9 cellular contexts compared by ENCODE assay signal in the genomic region with DNA sequence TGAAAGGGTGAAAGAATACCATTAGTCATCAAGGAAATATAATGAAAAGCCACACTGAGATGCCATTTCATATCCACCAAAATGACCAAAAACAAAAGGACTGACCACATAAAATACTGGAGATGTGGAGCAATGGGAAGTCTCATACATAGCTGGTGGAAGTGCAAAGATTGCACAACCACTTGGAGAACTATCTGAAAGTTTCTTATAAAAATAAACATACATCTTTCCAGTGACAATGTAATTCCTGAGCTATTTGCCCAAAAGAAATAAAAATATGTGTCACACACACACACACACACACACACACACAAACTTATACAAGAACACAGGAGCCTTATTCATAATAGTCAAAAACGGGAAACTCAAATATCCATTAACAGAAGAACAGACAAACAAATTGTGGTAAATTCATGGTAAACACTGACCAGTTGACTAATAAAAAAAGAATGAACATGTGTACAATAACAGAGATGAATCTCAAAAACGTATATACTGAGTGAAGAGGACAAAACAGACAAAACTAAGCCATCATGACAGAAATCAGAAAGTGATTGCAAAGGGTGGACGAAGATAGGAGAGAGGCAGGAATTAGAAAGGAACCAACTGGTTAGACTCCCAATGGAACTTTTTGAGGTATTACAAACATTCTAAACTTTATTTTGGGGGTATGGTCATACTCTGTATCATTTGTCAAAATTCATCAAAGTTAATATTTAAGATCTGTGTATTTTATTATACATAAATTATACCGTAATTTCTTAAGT. TPM values are rescaled to one million over a fixed set of nuclear protein-coding genes. Genes with fewer than 3 reads are reported as not detected.
DNase-seq lines count a peak whose midpoint lies in the region; ATAC-seq and TF ChIP-seq lines count a peak whose summit lies in the region.
"Had no signal": no experiment of that assay in that cellular context is flagged by ENCODE, and none has a peak within 500 bp of the region (broad histone marks: within the 10 kb centered on the region; RNA-seq: fewer than 3 reads in every experiment).

No MANE protein-coding gene starts in this region.

- ATAC-seq in HG02763 (IDR thresholded peaks at IDR 0.05; ENCODE audit: unreplicated experiment) = no peak

- peaks cover 30% of the 10 kb centered on the region for H3K4me1 ChIP-seq in PC-9 (replicated peaks; ENCODE audit: insufficient read depth)
- peaks cover 3% of the 10 kb centered on the region for H3K4me1 ChIP-seq in effector memory CD4-positive, alpha-beta T cell (ENCODE audit: control insufficient read depth, insufficient read depth, low read length, poor library complexity, severe bottlenecking)

- TF ChIP-seq CTCF in PC-9 (conservative IDR thresholded peaks at IDR 0.05) (no peak), osteocyte (IDR thresholded peaks at IDR 0.05) (no peak)

- no peak overlapping the region for H3K4me3 ChIP-seq in PC-9
- H3K4me3 ChIP-seq in effector memory CD4-positive, alpha-beta T cell (ENCODE audit: insufficient read depth, low read depth, low read length, poor library complexity, severe bottlenecking) = no peak overlapping the region

- H3K9me3 ChIP-seq in PC-9 (ENCODE audit: insufficient read depth, low read depth) = no peaks in the 10 kb centered on the region
- H3K9me3 ChIP-seq in effector memory CD4-positive, alpha-beta T cell (ENCODE audit: control insufficient read depth, low read length) = no peaks in the 10 kb centered on the region

- peak overlapping the region; percentile 20 for H3K4me3 Mint-ChIP-seq in osteocyte (ENCODE audit: unreplicated experiment)

- H3K9me3 Mint-ChIP-seq in osteocyte (ENCODE audit: unreplicated experiment) = peaks cover 7% of the 10 kb centered on the region

- no peaks in the 10 kb centered on the region for H3K27me3 Mint-ChIP-seq in osteocyte (ENCODE audit: unreplicated experiment)

- H3K4me1 Mint-ChIP-seq in osteocyte (ENCODE audit: unreplicated experiment) = peaks cover 62% of the 10 kb centered on the region

- H4K20me1 ChIP-seq in PC-9 (ENCODE audit: insufficient read depth) = peaks cover 5% of the 10 kb centered on the region; the same call in 1 of the 2 replicates

- peak overlapping the region; percentile 88 for H3K27ac Mint-ChIP-seq in osteocyte (ENCODE audit: unreplicated experiment)

- H3F3A ChIP-seq in PC-9 (ENCODE audit: insufficient read depth, low read depth) = peaks cover 22% of the 10 kb centered on the region

- H3K36me3 Mint-ChIP-seq in osteocyte (ENCODE audit: unreplicated experiment) = peaks cover 6% of the 10 kb centered on the region

- no peak overlapping the region for H2AFZ ChIP-seq in PC-9

- intact Hi-C loops in PC-9 (cut with micrococcal nuclease; ENCODE audit: unreplicated experiment) = loop anchor here (1.0 kb wide), 1 partner anchor 20 kb away; no protein-coding TSS in a partner anchor

- CTCF ChIA-PET in PC-9 (lab: Charles Lee) = interaction anchor here (0.7 kb wide), 1 partner anchor 19 kb away, joined by 3 read pairs; no protein-coding TSS in a partner anchor

- H3K27me3 ChIP-seq in PC-9 (ENCODE audit: insufficient read depth, low read depth) = no peaks in the 10 kb centered on the region
- no peaks in the 10 kb centered on the region for H3K27me3 ChIP-seq in effector memory CD4-positive, alpha-beta T cell (replicated peaks; ENCODE audit: control insufficient read depth, insufficient read depth, low read length, poor library complexity, severe bottlenecking)

- H3K79me2 ChIP-seq in PC-9 (ENCODE audit: low read depth) = peaks cover 100% of the 10 kb centered on the region

- no TSS peak for BruUV-seq in PC-9 (replicated peaks; lab: Mats Ljungman, UMichigan)

- H3K9me2 ChIP-seq in PC-9 (ENCODE audit: insufficient read depth) = peaks cover 8% of the 10 kb centered on the region; the same call in 1 of the 2 replicates

- H3K4me2 ChIP-seq in PC-9 = peak overlapping the region; percentile 55

- no peaks in the 10 kb centered on the region; the same call in 1 of the 2 replicates for H3K36me3 ChIP-seq in PC-9 (ENCODE audit: low read depth)
- no peaks in the 10 kb centered on the region for H3K36me3 ChIP-seq in effector memory CD4-positive, alpha-beta T cell (ENCODE audit: control insufficient read depth, insufficient read depth, low read length)

- DNase-seq in EH (ENCODE audit: low read depth) = peak; percentile 96
- DNase-seq in PC-9 = peak; percentile 24 to 86
- DNase-seq in epithelial cell of prostate (ENCODE audit: low read depth, low spot score) = no peak
- DNase-seq in osteocyte (ENCODE audit: extremely low spot score, unreplicated experiment) = no peak
- DNase-seq in RKO (ENCODE audit: low spot score) = no peak
- no peak for DNase-seq in effector memory CD4-positive, alpha-beta T cell
- DNase-seq in NCI-H524 treated with DMSO at 0.1 percent for 48 hours (lab: John Stamatoyannopoulos, UW) = no peak
- DNase-seq: NCI-H345 had no signal

- POLR2A ChIA-PET in PC-9 (lab: Charles Lee; ENCODE audit: unreplicated experiment) = no interaction called here

- peak overlapping the region; percentile 52 for H3K27ac ChIP-seq in PC-9
- peak overlapping the region; percentile 4 for H3K27ac ChIP-seq in epithelial cell of prostate
- H3K27ac ChIP-seq in effector memory CD4-positive, alpha-beta T cell (ENCODE audit: insufficient read depth, low read length, poor library complexity, severe bottlenecking) = no peak overlapping the region

RNA-seq across cellular contexts. Expression of a gene that starts 21.5 kb away (rescaled TPM):
- total RNA-seq in PC-9 (2021) = 31.4 and 40.3 TPM in 2 replicates
- 41.5 and 42.7 TPM in 2 replicates for total RNA-seq in osteocyte

Comparison
In these comparisons a context has a peak if more than half of its experiments do, and no peak if none do; other contexts are left out.
1. DNase-seq: peak in EH (single experiment) and PC-9 (2 of 2); none in epithelial cell of prostate (single experiment), osteocyte (single experiment), RKO (single experiment), effector memory CD4-positive, alpha-beta T cell (0 of 3) and NCI-H524 treated with DMSO at 0.1 percent for 48 hours (single experiment).